19 cellular contexts compared by ENCODE assay signal in the genomic region with DNA sequence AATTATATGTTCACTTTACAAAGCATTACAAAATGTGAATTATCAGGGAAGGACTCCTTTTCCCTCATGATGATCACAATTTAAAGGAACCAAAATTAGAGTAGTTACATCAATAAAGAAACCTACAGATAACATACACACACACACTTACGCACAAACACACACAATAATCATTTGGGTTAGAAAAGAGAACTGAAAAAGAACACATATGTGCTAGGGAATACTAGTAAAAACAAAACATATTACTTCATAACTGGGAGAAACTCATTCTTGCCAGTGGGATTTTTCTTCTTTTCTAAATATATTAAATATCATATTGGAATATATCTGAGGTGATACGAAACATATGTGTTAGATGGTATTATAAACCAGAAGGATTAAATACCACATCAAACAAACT. TPM values are rescaled to one million over a fixed set of nuclear protein-coding genes. Genes with fewer than 3 reads are reported as not detected.
"Had no signal": no experiment of that assay in that cellular context is flagged by ENCODE, and none has a peak within 500 bp of the region (broad histone marks: within the 10 kb centered on the region; RNA-seq: fewer than 3 reads in every experiment).

No MANE protein-coding gene starts in this region.

- H3K36me3 Mint-ChIP-seq: activated naive CD4-positive, alpha-beta T cell treated with anti-CD3 and anti-CD28 coated beads, Interleukin-2, amount 50 U/mL, for 72 hours had no signal

- H3K27ac ChIP-seq: left lung, WERI-Rb-1 had no signal

- H3K27ac Mint-ChIP-seq: activated CD4-positive, alpha-beta T cell treated with anti-CD3 and anti-CD28 coated beads for 36 hours; activated naive CD4-positive, alpha-beta T cell treated with anti-CD3 and anti-CD28 coated beads, Interleukin-2, amount 50 U/mL, for 72 hours; activated T-helper 1 cell treated with anti-CD3 and anti-CD28 coated beads, Interleukin-12 subunit alpha, Interleukin-12 subunit beta, Interleukin-2, Interleukin-4 antibody, amounts not matched to agents 30 ng/mL and 10 ng/mL and 1 ng/mL, durations not matched to agents 14 hours and 24 hours and 36 hours; stimulated activated naive CD8-positive, alpha-beta T cell treated with anti-CD3 and anti-CD28 coated beads, Interleukin-15, amount 100 ng/mL, for 72 hours had no signal

- H3K9me3 ChIP-seq: adrenal gland, left lung, thyroid gland had no signal

- H3K27me3 ChIP-seq: adrenal gland, left lung, thyroid gland had no signal

- H3K4me3 Mint-ChIP-seq: activated CD4-positive, alpha-beta T cell treated with anti-CD3 and anti-CD28 coated beads for 36 hours; activated T-helper 1 cell treated with anti-CD3 and anti-CD28 coated beads, Interleukin-12 subunit alpha, Interleukin-12 subunit beta, Interleukin-2, Interleukin-4 antibody, amounts not matched to agents 30 ng/mL and 10 ng/mL and 1 ng/mL, durations not matched to agents 14 hours and 24 hours and 36 hours; nephron progenitor cell; stimulated activated naive CD8-positive, alpha-beta T cell treated with anti-CD3 and anti-CD28 coated beads, Interleukin-15, amount 100 ng/mL, for 72 hours had no signal

- H3K9me3 Mint-ChIP-seq: activated T-helper 1 cell treated with anti-CD3 and anti-CD28 coated beads, Interleukin-12 subunit alpha, Interleukin-12 subunit beta, Interleukin-2, Interleukin-4 antibody, amounts not matched to agents 30 ng/mL and 10 ng/mL and 1 ng/mL, durations not matched to agents 14 hours and 24 hours and 36 hours; nephron progenitor cell had no signal

- DNase-seq: activated CD4-positive, alpha-beta T cell treated with anti-CD3 and anti-CD28 coated beads for 36 hours; activated CD4-positive, alpha-beta T cell treated with anti-CD3 and anti-CD28 coated beads, Interleukin-2, amount 50 U/mL, for 48 hours; activated gamma-delta T cell treated with Interleukin-2 at 50 U/mL for 16 hours; adrenal gland; caudate nucleus; erythroblast; head of caudate nucleus; kidney; left lung; mammary epithelial cell; nephron progenitor cell; stimulated activated naive CD8-positive, alpha-beta T cell treated with anti-CD3 and anti-CD28 coated beads, Interleukin-15, amount 100 ng/mL, for 72 hours; T-helper 2 cell; thyroid gland; WERI-Rb-1 had no signal

- H3K4me1 Mint-ChIP-seq: activated CD4-positive, alpha-beta T cell treated with anti-CD3 and anti-CD28 coated beads for 36 hours; stimulated activated naive CD8-positive, alpha-beta T cell treated with anti-CD3 and anti-CD28 coated beads, Interleukin-15, amount 100 ng/mL, for 72 hours had no signal

- ATAC-seq: activated CD4-positive, alpha-beta T cell treated with anti-CD3 and anti-CD28 coated beads for 36 hours; activated naive CD4-positive, alpha-beta T cell treated with anti-CD3 and anti-CD28 coated beads, Interleukin-2, amount 50 U/mL, for 72 hours; left lung; stimulated activated naive CD8-positive, alpha-beta T cell treated with anti-CD3 and anti-CD28 coated beads, Interleukin-15, amount 100 ng/mL, for 72 hours had no signal

- H3K4me3 ChIP-seq: left lung, skin epidermis, thyroid gland had no signal

- H3K27me3 Mint-ChIP-seq: activated CD4-positive, alpha-beta T cell treated with anti-CD3 and anti-CD28 coated beads for 36 hours; progenitor cell of endocrine pancreas; stimulated activated naive CD8-positive, alpha-beta T cell treated with anti-CD3 and anti-CD28 coated beads, Interleukin-15, amount 100 ng/mL, for 72 hours had no signal

- H3K36me3 ChIP-seq: adrenal gland, left lung, thyroid gland, WERI-Rb-1 had no signal

- H3K4me1 ChIP-seq: left lung, thyroid gland had no signal

RNA-seq across cellular contexts. Expression of gene FIGN, which starts 42.3 kb away (rescaled TPM):
- total RNA-seq: activated CD4-positive, alpha-beta T cell treated with anti-CD3 and anti-CD28 coated beads for 36 hours; activated naive CD4-positive, alpha-beta T cell treated with anti-CD3 and anti-CD28 coated beads, Interleukin-2, amount 50 U/mL, for 72 hours; activated T-helper 1 cell treated with anti-CD3 and anti-CD28 coated beads, Interleukin-12 subunit alpha, Interleukin-12 subunit beta, Interleukin-2, Interleukin-4 antibody, amounts not matched to agents 30 ng/mL and 10 ng/mL and 1 ng/mL, durations not matched to agents 14 hours and 24 hours and 36 hours had no signal
